In the genomic region with DNA sequence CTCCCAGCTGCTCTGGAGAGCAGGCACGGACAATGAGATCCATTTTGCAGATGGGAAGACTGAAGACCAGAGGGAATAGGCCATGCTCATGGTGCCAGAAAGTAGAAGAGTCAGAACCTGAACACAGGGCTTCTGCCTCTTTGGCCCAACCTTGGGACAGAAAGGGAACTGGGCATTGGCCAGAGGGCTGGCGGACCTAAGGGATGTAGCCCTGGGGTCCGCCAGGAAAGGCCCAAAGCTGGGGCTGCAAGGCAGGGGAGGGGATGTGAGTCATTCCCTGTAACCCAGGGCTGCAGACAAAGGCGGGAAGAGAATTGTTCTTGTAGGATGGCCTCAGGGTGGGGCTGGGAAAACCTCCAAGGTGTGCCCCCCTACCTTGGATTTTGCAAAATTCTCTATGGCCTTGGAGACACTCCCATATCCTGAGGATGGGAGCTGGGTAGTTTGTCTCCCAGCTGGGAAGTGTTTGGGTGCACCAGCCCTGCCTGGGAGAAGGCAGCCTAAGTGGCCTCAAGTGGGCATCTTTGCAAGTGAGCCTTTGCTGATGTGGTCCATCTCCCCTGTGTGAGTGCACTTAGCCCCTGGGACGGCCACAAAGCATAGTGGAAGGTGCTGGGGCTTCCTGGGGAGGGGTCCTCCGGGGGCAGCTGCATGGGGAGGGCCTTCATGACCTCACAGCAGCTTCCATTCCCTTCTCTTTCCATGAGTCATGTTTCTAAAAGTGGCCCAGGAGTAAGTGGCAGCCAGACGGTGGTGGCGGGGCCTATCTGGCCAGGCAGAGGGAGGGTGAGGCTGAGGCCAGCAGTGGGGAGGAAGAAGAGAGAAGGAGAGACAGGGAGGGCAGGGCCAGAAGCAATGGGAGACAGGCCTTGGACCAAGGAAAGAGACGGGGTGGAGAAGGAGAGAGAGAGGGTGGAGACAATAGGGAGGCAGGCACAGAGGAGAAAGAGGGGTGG, we compare ENCODE assay signal across 1 cellular context.
TF ChIP-seq lines count a peak whose summit lies in the region.

No MANE protein-coding gene starts in this region.

TF ChIP-seq in HepG2, 621 proteins besides CTCF, POLR2A, EP300 and RAD21 (continued from another document):
- TF ChIP-seq GTF2F1 (IDR thresholded peaks at IDR 0.05; ENCODE audit: low read length), result no peak
TF ChIP-seq in HepG2: peak in this region for 1.
